23 cellular contexts compared by ENCODE assay signal in the genomic region with DNA sequence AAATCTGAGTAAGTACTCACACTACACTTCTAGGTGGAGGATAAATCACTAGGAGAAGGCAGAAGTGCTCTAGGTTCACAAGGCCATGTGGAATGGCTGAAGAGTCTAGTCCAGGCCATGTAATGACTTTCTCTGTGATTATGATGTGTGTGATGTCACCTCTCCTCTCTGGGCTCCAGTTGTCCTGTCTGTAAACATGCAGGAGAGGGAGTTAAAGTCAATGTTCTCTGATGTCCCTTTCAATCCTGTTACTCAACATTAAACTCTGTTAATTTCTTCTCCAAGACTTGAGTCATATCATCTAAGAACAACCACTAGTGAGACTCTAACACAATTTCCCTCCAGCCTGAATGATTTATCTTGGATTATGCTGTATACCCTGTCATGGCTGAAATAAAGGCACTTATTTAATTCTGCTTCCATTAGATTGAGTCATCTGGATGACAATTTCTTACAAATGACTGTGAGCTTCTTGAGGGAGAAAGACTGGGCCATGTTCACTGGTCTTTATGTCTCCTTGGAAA.
"Had no signal": no experiment of that assay in that cellular context is flagged by ENCODE, and none has a peak within 500 bp of the region (broad histone marks: within the 10 kb centered on the region; RNA-seq: fewer than 3 reads in every experiment).

No MANE protein-coding gene starts in this region.

- H3K4me1 Mint-ChIP-seq: activated naive CD4-positive, alpha-beta T cell treated with anti-CD3 and anti-CD28 coated beads, Interleukin-2, amount 10 ng/mL, durations not matched to agents 7 days and 5 days; naive thymus-derived CD8-positive, alpha-beta T cell; WTC11 had no signal

- H2AFZ ChIP-seq: neural progenitor cell had no signal

- H3K4me1 ChIP-seq: body of pancreas, gastrocnemius medialis, upper lobe of right lung had no signal

- H3K9me3 Mint-ChIP-seq: activated naive CD4-positive, alpha-beta T cell treated with anti-CD3 and anti-CD28 coated beads, Interleukin-2, amount 10 ng/mL, durations not matched to agents 7 days and 5 days; activated T-cell treated with anti-CD3 and anti-CD28 coated beads, Interleukin-2, amount 50 U/mL, for 4 hours; dendritic cell treated with granulocyte-macrophage colony-stimulating factor and Interleukin-4, amounts not matched to agents 40 ng/mL and 50 ng/mL, for 4 days; mesothelial cell of epicardium; naive thymus-derived CD8-positive, alpha-beta T cell; neural progenitor cell; WTC11 had no signal

- H3K4me3 Mint-ChIP-seq: activated naive CD4-positive, alpha-beta T cell treated with anti-CD3 and anti-CD28 coated beads, Interleukin-2, amount 10 ng/mL, durations not matched to agents 7 days and 5 days; activated T-cell treated with anti-CD3 and anti-CD28 coated beads, Interleukin-2, amount 50 U/mL, for 4 hours; dendritic cell treated with granulocyte-macrophage colony-stimulating factor and Interleukin-4, amounts not matched to agents 40 ng/mL and 50 ng/mL, for 4 days; mesothelial cell of epicardium; naive thymus-derived CD8-positive, alpha-beta T cell; neural progenitor cell; WTC11 had no signal

- H3K9ac ChIP-seq: neural progenitor cell had no signal

- H3K4me3 ChIP-seq: body of pancreas, gastrocnemius medialis, lung, neural progenitor cell, thyroid gland, upper lobe of right lung had no signal

- H3K36me3 ChIP-seq: gastrocnemius medialis, neural progenitor cell, thyroid gland, upper lobe of right lung had no signal

- ATAC-seq: activated T-cell treated with anti-CD3 and anti-CD28 coated beads, Interleukin-2, amount 50 U/mL, for 4 hours; body of pancreas; gastrocnemius medialis; left colon; naive thymus-derived CD8-positive, alpha-beta T cell; stimulated activated naive CD8-positive, alpha-beta T cell treated with anti-CD3 and anti-CD28 coated beads, Interleukin-15, Interleukin-2, amounts not matched to agents 100 U/mL and 50 U/mL, for 24 hours; upper lobe of right lung; WTC11 had no signal

- H3K27ac Mint-ChIP-seq: activated naive CD4-positive, alpha-beta T cell treated with anti-CD3 and anti-CD28 coated beads, Interleukin-2, amount 10 ng/mL, durations not matched to agents 7 days and 5 days; dendritic cell treated with granulocyte-macrophage colony-stimulating factor and Interleukin-4, amounts not matched to agents 40 ng/mL and 50 ng/mL, for 4 days; mesothelial cell of epicardium; naive thymus-derived CD8-positive, alpha-beta T cell; neural progenitor cell; WTC11 had no signal

- DNase-seq: activated CD4-positive, alpha-beta T cell treated with anti-CD3 and anti-CD28 coated beads, Interleukin-2, amount 50 U/mL, for 4 hours; activated CD8-positive, alpha-beta memory T cell treated with anti-CD3 and anti-CD28 coated beads, Interleukin-2, amount 50 U/mL, for 48 hours; activated effector memory CD4-positive, alpha-beta T cell treated with Interleukin-2 at 50 U/mL for 16 hours; activated naive CD4-positive, alpha-beta T cell treated with anti-CD3 and anti-CD28 coated beads, Interleukin-2, amount 10 ng/mL, durations not matched to agents 7 days and 5 days; activated T-cell treated with anti-CD3 and anti-CD28 coated beads, Interleukin-2, amount 50 U/mL, for 4 hours; anterior cingulate cortex; body of pancreas; caudate nucleus; effector CD4-positive, alpha-beta T cell; gastrocnemius medialis; left colon; naive thymus-derived CD8-positive, alpha-beta T cell; stimulated activated CD4-positive, alpha-beta T cell treated with anti-CD3 and anti-CD28 coated beads, Interleukin-4, amount 100 ng/mL, for 24 hours; stimulated activated naive CD8-positive, alpha-beta T cell treated with anti-CD3 and anti-CD28 coated beads, Interleukin-15, Interleukin-2, amounts not matched to agents 100 U/mL and 50 U/mL, for 24 hours; substantia nigra; T-helper 9 cell; thyroid gland; upper lobe of right lung had no signal

- H3K36me3 Mint-ChIP-seq: activated naive CD4-positive, alpha-beta T cell treated with anti-CD3 and anti-CD28 coated beads, Interleukin-2, amount 10 ng/mL, durations not matched to agents 7 days and 5 days; naive thymus-derived CD8-positive, alpha-beta T cell; WTC11 had no signal

- H3K4me2 ChIP-seq: neural progenitor cell had no signal

- H3K9me3 ChIP-seq: body of pancreas, gastrocnemius medialis, thyroid gland, upper lobe of right lung had no signal

- H3K27me3 ChIP-seq: body of pancreas, gastrocnemius medialis, neural progenitor cell, thyroid gland, upper lobe of right lung had no signal

- H3K27ac ChIP-seq: body of pancreas, gastrocnemius medialis, neural progenitor cell, thyroid gland, upper lobe of right lung had no signal
